Comparison of ENCODE assay signal across 7 cellular contexts in the genomic region with DNA sequence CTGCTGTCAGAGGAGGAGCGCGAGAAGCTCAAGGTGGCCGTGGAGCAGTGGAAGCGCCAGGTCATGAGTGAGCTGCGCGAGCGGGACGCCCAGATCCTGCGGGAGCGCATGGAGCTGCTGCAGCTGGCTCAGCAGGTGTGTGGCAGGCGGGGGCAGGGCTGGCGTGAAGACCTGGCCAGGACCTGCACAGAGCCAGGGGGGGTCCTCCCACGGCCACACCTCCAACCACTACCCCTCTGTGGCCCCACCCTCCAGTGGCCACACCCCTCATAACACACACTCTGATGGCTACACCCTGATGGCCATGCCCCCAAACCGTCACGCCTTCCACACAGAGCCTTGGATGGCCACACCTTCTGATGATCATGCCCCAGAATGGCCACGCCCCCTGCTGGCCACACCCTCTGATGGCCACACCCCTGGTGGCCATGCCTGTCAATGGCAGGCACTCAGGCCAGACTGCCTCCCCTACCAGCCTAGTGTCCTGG. TPM values are rescaled to one million over a fixed set of nuclear protein-coding genes. Genes with fewer than 3 reads are reported as not detected.
DNase-seq lines count a peak whose midpoint lies in the region; ATAC-seq, FAIRE-seq and TF ChIP-seq lines count a peak whose summit lies in the region.

No MANE protein-coding gene starts in this region.

- no peaks in the 10 kb centered on the region for H3K79me1 ChIP-seq in H9 (ENCODE audit: insufficient read depth, low read depth, low read length, poor library complexity, severe bottlenecking)

- intact Hi-C loops in activated naive CD4-positive, alpha-beta T cell treated with anti-CD3 and anti-CD28 coated beads for 36 hours (cut with micrococcal nuclease), result loop anchor here (2.0 to 10.0 kb wide), 4 partner anchors 61 to 263 kb away; a partner anchor contains a TSS
- intact Hi-C loops in naive thymus-derived CD4-positive, alpha-beta T cell (cut with micrococcal nuclease), result loop anchor here in 1 of 2 donors (2.0 to 5.0 kb wide), 2 partner anchors 167 to 374 kb away; a partner anchor contains a TSS

- H3K79me2 ChIP-seq in H9 (ENCODE audit: insufficient read depth, low read length), result no peaks in the 10 kb centered on the region

- H3K4ac ChIP-seq in H9 (ENCODE audit: low read depth, low read length), result no peak overlapping the region

- H3K27ac Mint-ChIP-seq in H9, result no peak overlapping the region; a peak in 1 of 7 replicates
- peak overlapping the region; percentile 44 for H3K27ac Mint-ChIP-seq in activated naive CD4-positive, alpha-beta T cell treated with anti-CD3 and anti-CD28 coated beads for 36 hours
- H3K27ac Mint-ChIP-seq in naive thymus-derived CD4-positive, alpha-beta T cell, result peak overlapping the region in 8 of 9 donors; percentile 28 to 86 (median 73)

- H3K27me3 Mint-ChIP-seq in H9 (ENCODE audit: low read depth), result peaks cover 7% of the 10 kb centered on the region
- no peaks in the 10 kb centered on the region for H3K27me3 Mint-ChIP-seq in activated naive CD4-positive, alpha-beta T cell treated with anti-CD3 and anti-CD28 coated beads for 36 hours (ENCODE audit: low read depth)
- H3K27me3 Mint-ChIP-seq in naive thymus-derived CD4-positive, alpha-beta T cell, result no peaks in the 10 kb centered on the region

- no peaks in the 10 kb centered on the region; a peak in 1 of 7 replicates for H3K36me3 Mint-ChIP-seq in H9 (ENCODE audit: insufficient read depth in 1 of 3, low read depth in 3 of 3)
- H3K36me3 Mint-ChIP-seq in activated naive CD4-positive, alpha-beta T cell treated with anti-CD3 and anti-CD28 coated beads for 36 hours (ENCODE audit: low read depth), result no peaks in the 10 kb centered on the region
- peaks cover 0 to 3% (median 0%) of the 10 kb centered on the region in 5 donors for H3K36me3 Mint-ChIP-seq in naive thymus-derived CD4-positive, alpha-beta T cell

- no peak overlapping the region for H2BK5ac ChIP-seq in H9 (ENCODE audit: insufficient read length, low read length)

- H3T11ph ChIP-seq in H9 (ENCODE audit: low read length), result no peak overlapping the region

- H3K9ac ChIP-seq in H9 (ENCODE audit: extremely low read depth, insufficient read length, low read length), result no peak overlapping the region

- H3K4me2 ChIP-seq in H9 (ENCODE audit: insufficient read depth, insufficient read length, low read length), result peak overlapping the region; percentile 20

- no peak overlapping the region for H3K23ac ChIP-seq in H9 (ENCODE audit: insufficient read length, low read depth, low read length)

- POLR2A ChIA-PET in naive thymus-derived CD4-positive, alpha-beta T cell (lab: Charles Lee), result no interaction called here

- no peak overlapping the region for H3K56ac ChIP-seq in H9 (ENCODE audit: insufficient read length, low read depth, low read length)

- no peaks in the 10 kb centered on the region; the same call in 1 of the 2 replicates for H3K4me1 ChIP-seq in H9 (ENCODE audit: insufficient read depth, low read length)
- H3K4me1 ChIP-seq in naive thymus-derived CD4-positive, alpha-beta T cell (ENCODE audit: control insufficient read depth in 2 of 2, insufficient read depth in 2 of 2, low read length in 2 of 2), result peaks cover 23 to 33% of the 10 kb centered on the region in 2 donors

- no peak overlapping the region for H4K5ac ChIP-seq in H9 (ENCODE audit: insufficient read length, low read depth, low read length)

- no peaks in the 10 kb centered on the region for H3K23me2 ChIP-seq in H9 (ENCODE audit: insufficient read length, low read depth, low read length, poor library complexity, severe bottlenecking)

- CTCF ChIA-PET in activated naive CD4-positive, alpha-beta T cell treated with anti-CD3 and anti-CD28 coated beads for 36 hours (lab: Charles Lee), result no interaction called here
- CTCF ChIA-PET in naive thymus-derived CD4-positive, alpha-beta T cell (lab: Charles Lee), result no interaction called here

- H2BK15ac ChIP-seq in H9 (ENCODE audit: low read depth, low read length), result no peak overlapping the region

- no peak overlapping the region for H3K18ac ChIP-seq in H9 (ENCODE audit: insufficient read length, low read depth, low read length)

- WGBS in H9 (ENCODE audit: extremely low coverage, insufficient read length, low lambda C conversion rate), result no CpG with 5 or more reads among the region's 16 CpGs

- H4K8ac ChIP-seq in H9 (replicated peaks; ENCODE audit: insufficient read length, low read depth, low read length), result no peak overlapping the region

- H3K9me3 ChIP-seq in H9 (ENCODE audit: control insufficient read depth, low read depth, low read length), result no peaks in the 10 kb centered on the region
- no peaks in the 10 kb centered on the region for H3K9me3 ChIP-seq in naive thymus-derived CD4-positive, alpha-beta T cell (ENCODE audit: control insufficient read depth in 2 of 3, low read length in 3 of 3)

- H2BK12ac ChIP-seq in H9 (ENCODE audit: insufficient read length, low read depth, low read length), result no peak overlapping the region

- H3K9me3 Mint-ChIP-seq in H9, result peaks cover 0 to 5% of the 10 kb centered on the region in 2 experiments; a peak in 4 of 5 replicates
- H3K9me3 Mint-ChIP-seq in activated naive CD4-positive, alpha-beta T cell treated with anti-CD3 and anti-CD28 coated beads for 36 hours, result no peaks in the 10 kb centered on the region
- H3K9me3 Mint-ChIP-seq in naive thymus-derived CD4-positive, alpha-beta T cell, result peaks cover 0 to 11% (median 0%) of the 10 kb centered on the region in 11 donors

- no peak for FAIRE-seq in D721Med (lab: Jason Lieb, UNC)

- DNase-seq in GM06990 (ENCODE audit: extremely low read depth, insufficient read length) (peak; percentile 62), H9 (peak; percentile 98), NCI-H2029 treated with DMSO at 0.1 percent for 48 hours (lab: John Stamatoyannopoulos, UW) (peak; percentile 41), D721Med (ENCODE audit: insufficient read length, low spot score) (no peak)
- peak; percentile 77 for DNase-seq in activated naive CD4-positive, alpha-beta T cell treated with anti-CD3 and anti-CD28 coated beads for 36 hours
- DNase-seq in naive thymus-derived CD4-positive, alpha-beta T cell, result peak in 4 of 9 donors; percentile 25 to 70 (median 43)

- H4K91ac ChIP-seq in H9 (ENCODE audit: insufficient read length, low read depth, low read length), result no peak overlapping the region

- no peak overlapping the region for H3K4me3 ChIP-seq in GM06990 (replicated peaks; ENCODE audit: low read depth, low read length)
- H3K4me3 ChIP-seq in naive thymus-derived CD4-positive, alpha-beta T cell (ENCODE audit: low read length), result no peak overlapping the region

- ATAC-seq in naive thymus-derived CD4-positive, alpha-beta T cell, result peak; percentile 55
- no peak for ATAC-seq in HG03045 (IDR thresholded peaks at IDR 0.05; ENCODE audit: unreplicated experiment)

- TF ChIP-seq CTCF in GM06990 (IDR thresholded peaks at IDR 0.05; ENCODE audit: insufficient read depth, low read length, poor library complexity, severe bottlenecking), result peak; percentile 6
- peak; percentile 55 for TF ChIP-seq CTCF in H9 (conservative IDR thresholded peaks at IDR 0.05)
- TF ChIP-seq CTCF in D721Med (IDR thresholded peaks at IDR 0.05; ENCODE audit: insufficient read depth, missing control alignments), result no peak

- no peak overlapping the region for H2AK5ac ChIP-seq in H9 (ENCODE audit: insufficient read length, low read length)

- H4K20me1 ChIP-seq in H9 (ENCODE audit: control insufficient read depth, insufficient read depth, insufficient read length), result no peaks in the 10 kb centered on the region

- H3K14ac ChIP-seq in H9 (ENCODE audit: insufficient read depth, low read length), result no peak overlapping the region

- H2BK120ac ChIP-seq in H9 (ENCODE audit: low read depth, low read length, poor library complexity, severe bottlenecking), result no peak overlapping the region

- H2BK20ac ChIP-seq in H9 (ENCODE audit: low read depth, low read length, poor library complexity, severe bottlenecking), result no peak overlapping the region

- H2AFZ ChIP-seq in H9 (ENCODE audit: low read length), result no peak overlapping the region

- peaks cover 14 to 27% of the 10 kb centered on the region in 2 experiments for H3K4me1 Mint-ChIP-seq in H9
- peaks cover 30% of the 10 kb centered on the region for H3K4me1 Mint-ChIP-seq in activated naive CD4-positive, alpha-beta T cell treated with anti-CD3 and anti-CD28 coated beads for 36 hours (ENCODE audit: low read depth)
- H3K4me1 Mint-ChIP-seq in naive thymus-derived CD4-positive, alpha-beta T cell, result peaks cover 16 to 54% (median 43%) of the 10 kb centered on the region in 7 donors

- H3K27me3 ChIP-seq in GM06990 (replicated peaks; ENCODE audit: control insufficient read depth, insufficient read depth, low read length) (no peaks in the 10 kb centered on the region), H9 (ENCODE audit: insufficient read depth, low read length) (no peaks in the 10 kb centered on the region)
- H3K27me3 ChIP-seq in naive thymus-derived CD4-positive, alpha-beta T cell (ENCODE audit: control insufficient read depth in 2 of 2, insufficient read depth in 2 of 2, low read length in 2 of 2), result no peaks in the 10 kb centered on the region

- H3K27ac ChIP-seq in H9 (ENCODE audit: insufficient read length, low read depth, low read length), result no peak overlapping the region
- H3K27ac ChIP-seq in naive thymus-derived CD4-positive, alpha-beta T cell (ENCODE audit: low read depth, low read length), result peak overlapping the region; percentile 80

- no peaks in the 10 kb centered on the region for H3K36me3 ChIP-seq in GM06990 (ENCODE audit: control insufficient read depth, insufficient read depth, low read length)
- no peaks in the 10 kb centered on the region for H3K36me3 ChIP-seq in naive thymus-derived CD4-positive, alpha-beta T cell (ENCODE audit: control insufficient read depth in 2 of 3, insufficient read depth in 3 of 3, low read length in 3 of 3)

- H3K4me3 Mint-ChIP-seq in H9, result peak overlapping the region; percentile 31 to 50; a peak in 3 of 5 replicates
- H3K4me3 Mint-ChIP-seq in activated naive CD4-positive, alpha-beta T cell treated with anti-CD3 and anti-CD28 coated beads for 36 hours, result no peak overlapping the region
- H3K4me3 Mint-ChIP-seq in naive thymus-derived CD4-positive, alpha-beta T cell, result peak overlapping the region in 2 of 10 donors; percentile 30 to 64

RNA-seq across cellular contexts. Expression of a gene that starts 23.4 kb away (rescaled TPM):
- total RNA-seq in H9 (2021), result 26.3 and 29.0 TPM in 2 replicates
- total RNA-seq in activated naive CD4-positive, alpha-beta T cell treated with anti-CD3 and anti-CD28 coated beads for 36 hours, result 10 to 100 TPM; 10.8 to 14.1 TPM
- 10 to 100 TPM in 2 of 5 experiments, 1 to 10 TPM in 2, under 1 TPM in 1; 0.66 to 60.0 (median 9.4) TPM for total RNA-seq in naive thymus-derived CD4-positive, alpha-beta T cell
- 10 to 100 TPM in 1 of 2 donors, under 1 TPM in 1; 0.35 to 18.2 TPM for polyA plus RNA-seq in naive thymus-derived CD4-positive, alpha-beta T cell

Comparison
In these comparisons a context has a peak if more than half of its experiments do, and no peak if none do; other contexts are left out.
1. H3K27ac Mint-ChIP-seq: peak in activated naive CD4-positive, alpha-beta T cell treated with anti-CD3 and anti-CD28 coated beads for 36 hours (single experiment) and naive thymus-derived CD4-positive, alpha-beta T cell (8 of 9); none in H9 (0 of 3).